11 cellular contexts compared by ENCODE assay signal in the genomic region with DNA sequence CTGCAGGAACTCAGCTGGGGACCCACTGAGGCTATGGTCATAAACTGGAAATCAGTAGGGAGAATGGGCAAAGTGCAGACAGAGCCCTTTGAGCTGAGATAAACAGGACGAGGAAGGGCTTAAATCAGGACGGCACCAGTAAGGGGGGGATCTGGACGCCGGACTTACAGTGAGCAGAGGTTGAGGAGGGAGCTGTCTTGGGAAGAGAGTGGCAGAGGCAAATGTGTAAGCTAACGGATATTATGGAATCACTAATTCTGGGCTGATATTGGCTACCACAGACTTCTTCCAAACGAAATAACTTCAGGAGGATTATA. TPM values are rescaled to one million over a fixed set of nuclear protein-coding genes. Genes with fewer than 3 reads are reported as not detected.
A peak's percentile ranks its signal among the peaks of the same experiment; 100 is the strongest.
DNase-seq lines count a peak whose midpoint lies in the region; ATAC-seq, FAIRE-seq and TF ChIP-seq lines count a peak whose summit lies in the region.
"Had no signal": no experiment of that assay in that cellular context is flagged by ENCODE, and none has a peak within 500 bp of the region (broad histone marks: within the 10 kb centered on the region; RNA-seq: fewer than 3 reads in every experiment).

No MANE protein-coding gene starts in this region.

- H3K4ac ChIP-seq in neuronal stem cell (ENCODE audit: low read length) = no peak overlapping the region

- H2AK5ac ChIP-seq in neuronal stem cell (ENCODE audit: low read depth, low read length) = no peak overlapping the region

- H3K4me3 ChIP-seq in left ventricle myocardium inferior = peak overlapping the region; percentile 80
- peak overlapping the region in 1 of 2 donors; percentile 38 for H3K4me3 ChIP-seq in neuronal stem cell (ENCODE audit: low read length in 2 of 2)
- H3K4me3 ChIP-seq: A549 had no signal

- H3K27ac Mint-ChIP-seq in stimulated activated naive CD8-positive, alpha-beta T cell treated with anti-CD3 and anti-CD28 coated beads, Interleukin-15, Interleukin-2, amounts not matched to agents 100 ng/mL and 50 ng/mL, for 24 hours = no peak overlapping the region
- H3K27ac Mint-ChIP-seq: activated naive CD4-positive, alpha-beta T cell treated with anti-CD3 and anti-CD28 coated beads, Interleukin-2, amount 50 U/mL, for 72 hours; T-helper 2 cell treated with Interferon-gamma antibody and Interleukin-4, amounts not matched to agents 5 μg/mL and 100 μg/mL, for 36 hours had no signal

- no peak overlapping the region for H4K91ac ChIP-seq in neuronal stem cell (ENCODE audit: low read depth, low read length, poor library complexity)

- peaks cover 7% of the 10 kb centered on the region for H3K4me1 Mint-ChIP-seq in stimulated activated naive CD8-positive, alpha-beta T cell treated with anti-CD3 and anti-CD28 coated beads, Interleukin-15, Interleukin-2, amounts not matched to agents 100 ng/mL and 50 ng/mL, for 24 hours (ENCODE audit: low read depth)

- H2BK5ac ChIP-seq in neuronal stem cell (ENCODE audit: low read length) = no peak overlapping the region

- no peak overlapping the region for H2BK120ac ChIP-seq in neuronal stem cell (ENCODE audit: low read depth, low read length)

- peak overlapping the region; percentile 72 for H3K4me2 ChIP-seq in neuronal stem cell (ENCODE audit: insufficient read depth, low read length, poor library complexity, severe bottlenecking)
- H3K4me2 ChIP-seq: A549 had no signal

- H3K79me1 ChIP-seq in neuronal stem cell (ENCODE audit: low read depth, low read length) = no peaks in the 10 kb centered on the region

- peak overlapping the region; percentile 16 for H3K4me3 Mint-ChIP-seq in stimulated activated naive CD8-positive, alpha-beta T cell treated with anti-CD3 and anti-CD28 coated beads, Interleukin-15, Interleukin-2, amounts not matched to agents 100 ng/mL and 50 ng/mL, for 24 hours
- H3K4me3 Mint-ChIP-seq: T-helper 2 cell treated with Interferon-gamma antibody and Interleukin-4, amounts not matched to agents 5 μg/mL and 100 μg/mL, for 36 hours had no signal

- no peak overlapping the region for H2BK12ac ChIP-seq in neuronal stem cell (ENCODE audit: low read length)

- H3K4me1 ChIP-seq in left ventricle myocardium inferior (peaks cover 31% of the 10 kb centered on the region), neuronal stem cell (ENCODE audit: control insufficient read depth in 2 of 2, insufficient read depth in 1 of 2, low read depth in 1 of 2, low read length in 2 of 2) (peaks cover 0 to 1% of the 10 kb centered on the region in 2 donors)
- H3K4me1 ChIP-seq: A549 had no signal

- H3K27me3 ChIP-seq in left ventricle myocardium inferior (ENCODE audit: low read depth) = peaks cover 2% of the 10 kb centered on the region
- peaks cover 4 to 30% (median 12%) of the 10 kb centered on the region in 3 experiments for H3K27me3 ChIP-seq in neuronal stem cell (ENCODE audit: control insufficient read depth in 3 of 3, insufficient read depth in 3 of 3, low read depth in 1 of 3, low read length in 3 of 3)

- intact Hi-C loops in left ventricle myocardium inferior (cut with micrococcal nuclease) = no loop called here

- no peak overlapping the region for H3K14ac ChIP-seq in neuronal stem cell (ENCODE audit: low read length)

- no peak overlapping the region for H3K18ac ChIP-seq in neuronal stem cell (ENCODE audit: low read length)

- H3K9me3 Mint-ChIP-seq in stimulated activated naive CD8-positive, alpha-beta T cell treated with anti-CD3 and anti-CD28 coated beads, Interleukin-15, Interleukin-2, amounts not matched to agents 100 ng/mL and 50 ng/mL, for 24 hours = peaks cover 9% of the 10 kb centered on the region

- peaks cover 12% of the 10 kb centered on the region for H3K36me3 Mint-ChIP-seq in stimulated activated naive CD8-positive, alpha-beta T cell treated with anti-CD3 and anti-CD28 coated beads, Interleukin-15, Interleukin-2, amounts not matched to agents 100 ng/mL and 50 ng/mL, for 24 hours (ENCODE audit: low read depth)

- H3K36me3 ChIP-seq in left ventricle myocardium inferior (no peaks in the 10 kb centered on the region), neuronal stem cell (replicated peaks in 1 of 2; ENCODE audit: control insufficient read depth in 2 of 2, insufficient read depth in 2 of 2, low read length in 2 of 2) (no peaks in the 10 kb centered on the region)

- TF ChIP-seq POLR2A in GM12892 (IDR thresholded peaks at IDR 0.05; ENCODE audit: low read depth, low read length) = no peak

- H3K9ac ChIP-seq in neuronal stem cell (ENCODE audit: low read depth, low read length, poor library complexity) = no peak overlapping the region

- H3K27ac ChIP-seq in left ventricle myocardium inferior (replicated peaks) (peak overlapping the region; percentile 84), neuronal stem cell (replicated peaks; ENCODE audit: low read length) (no peak overlapping the region)
- H3K27ac ChIP-seq: A549 had no signal

- H2AFZ ChIP-seq in neuronal stem cell (ENCODE audit: low read length) = peak overlapping the region; percentile 82

- FAIRE-seq in GM12892 (lab: Jason Lieb, UNC) = no peak
- FAIRE-seq: A549 had no signal

- no peak for DNase-seq in stimulated activated naive CD8-positive, alpha-beta T cell treated with anti-CD3 and anti-CD28 coated beads, Interleukin-15, Interleukin-2, amounts not matched to agents 100 U/mL and 50 U/mL, for 24 hours
- DNase-seq in left ventricle myocardium inferior (no peak), neuronal stem cell (ENCODE audit: low spot score) (no peak), inferior parietal cortex (ENCODE audit: extremely low spot score) (no peak), GM12892 (ENCODE audit: insufficient read length) (no peak), NCI-H2029 (lab: John Stamatoyannopoulos, UW) (no peak)

- ATAC-seq in stimulated activated naive CD8-positive, alpha-beta T cell treated with anti-CD3 and anti-CD28 coated beads, Interleukin-15, Interleukin-2, amounts not matched to agents 100 U/mL and 50 U/mL, for 24 hours = no peak
- no peak for ATAC-seq in HG02588 (IDR thresholded peaks at IDR 0.05; ENCODE audit: unreplicated experiment)

- no peak overlapping the region for H2BK15ac ChIP-seq in neuronal stem cell (ENCODE audit: low read length)

- no peak overlapping the region for H3K23ac ChIP-seq in neuronal stem cell (ENCODE audit: low read depth, low read length, poor library complexity)

- H3K9me3 ChIP-seq in left ventricle myocardium inferior (replicated peaks) (peaks cover 1% of the 10 kb centered on the region), neuronal stem cell (replicated peaks in 1 of 2; ENCODE audit: control insufficient read depth in 2 of 2, insufficient read depth in 1 of 2, low read depth in 1 of 2, low read length in 2 of 2) (peaks cover 3% of the 10 kb centered on the region in 2 donors)

- WGBS in neuronal stem cell (ENCODE audit: extremely low coverage in 2 of 2, insufficient read length in 2 of 2, insufficient replicate concordance in 1 of 2), 2 donors = no CpG with 5 or more reads among the region's 6 CpGs

- peaks cover 63% of the 10 kb centered on the region for H3K27me3 Mint-ChIP-seq in stimulated activated naive CD8-positive, alpha-beta T cell treated with anti-CD3 and anti-CD28 coated beads, Interleukin-15, Interleukin-2, amounts not matched to agents 100 ng/mL and 50 ng/mL, for 24 hours

- TF ChIP-seq CTCF in left ventricle myocardium inferior (IDR thresholded peaks at IDR 0.05; ENCODE audit: borderline replicate concordance) = no peak

- H4K8ac ChIP-seq in neuronal stem cell (ENCODE audit: low read depth, low read length) = no peak overlapping the region

RNA-seq across cellular contexts. Expression of a gene that starts 0.5 kb away (rescaled TPM):
- 6.7 TPM for total RNA-seq in left ventricle myocardium inferior
- polyA plus RNA-seq in neuronal stem cell (2013, experiment 1 of 2) = 0.99 TPM
- 0.84 TPM for polyA plus RNA-seq in neuronal stem cell (2013, experiment 2 of 2)
- polyA plus RNA-seq in GM12892 (2012; ENCODE audit: missing spikeins) = 0.55 TPM

RNA-seq across cellular contexts. Expression of a gene that starts 49.1 kb away (rescaled TPM):
- 0.14 TPM for total RNA-seq in left ventricle myocardium inferior
- not detected for polyA plus RNA-seq in neuronal stem cell (2013, experiment 1 of 2)
- polyA plus RNA-seq in neuronal stem cell (2013, experiment 2 of 2) = not detected
- not detected for polyA plus RNA-seq in GM12892 (2012; ENCODE audit: missing spikeins)
- total RNA-seq: activated naive CD4-positive, alpha-beta T cell treated with anti-CD3 and anti-CD28 coated beads, Interleukin-2, amount 50 U/mL, for 72 hours had no signal
- polyA plus RNA-seq: A549 had no signal
